In the genomic region with DNA sequence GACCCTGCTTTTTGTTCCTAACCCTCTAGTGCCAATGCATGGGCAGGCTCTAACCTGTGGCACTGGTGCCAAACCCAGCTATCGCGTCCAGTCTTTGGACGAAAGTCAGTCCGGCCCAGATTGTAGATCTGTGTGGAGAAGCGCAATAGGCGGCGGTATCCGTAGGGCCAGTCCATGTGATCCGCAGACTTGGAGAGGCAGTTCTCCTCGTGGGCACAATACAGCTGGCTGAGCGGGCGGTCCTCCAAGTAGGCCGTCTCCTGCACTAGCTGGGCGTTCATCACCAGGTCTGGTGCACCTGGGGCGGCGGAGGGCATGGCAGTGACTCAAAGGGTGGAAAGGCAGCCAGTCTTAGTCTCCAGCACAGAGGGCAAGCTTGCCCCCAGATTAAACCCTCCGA, we compare ENCODE assay signal across 14 cellular contexts. TPM values are rescaled to one million over a fixed set of nuclear protein-coding genes. Genes with fewer than 3 reads are reported as not detected.
"Had no signal": no experiment of that assay in that cellular context is flagged by ENCODE, and none has a peak within 500 bp of the region (broad histone marks: within the 10 kb centered on the region; RNA-seq: fewer than 3 reads in every experiment).

No MANE protein-coding gene starts in this region.

- H3K27me3 Mint-ChIP-seq: activated naive CD8-positive, alpha-beta T cell; dendritic cell treated with granulocyte-macrophage colony-stimulating factor and Interleukin-4, amounts not matched to agents 40 ng/mL and 50 ng/mL, for 4 days had no signal

- H3K36me3 ChIP-seq: uterus had no signal

- H3K4me1 ChIP-seq: uterus had no signal

- H3K4me3 ChIP-seq: esophagus squamous epithelium, tibial nerve, uterus had no signal

- H3K27ac Mint-ChIP-seq: dendritic cell treated with granulocyte-macrophage colony-stimulating factor and Interleukin-4, amounts not matched to agents 40 ng/mL and 50 ng/mL, for 4 days; nephron progenitor cell had no signal

- H3K27me3 ChIP-seq: esophagus squamous epithelium, tibial nerve, uterus had no signal

- H3K9me3 ChIP-seq: esophagus squamous epithelium, tibial nerve, uterus had no signal

- H3K27ac ChIP-seq: esophagus squamous epithelium, tibial nerve, uterus had no signal

- H3K9me3 Mint-ChIP-seq: dendritic cell treated with granulocyte-macrophage colony-stimulating factor and Interleukin-4, amounts not matched to agents 40 ng/mL and 50 ng/mL, for 4 days; nephron progenitor cell had no signal

- DNase-seq: activated CD4-positive, alpha-beta T cell treated with anti-CD3 and anti-CD28 coated beads, Interleukin-2, amount 50 U/mL, for 1 hour; effector CD8-positive, alpha-beta T cell; esophagus squamous epithelium; left colon; mammary epithelial cell; midbrain; nephron progenitor cell; stimulated activated naive CD8-positive, alpha-beta T cell treated with anti-CD3 and anti-CD28 coated beads, Interleukin-15, Interleukin-2, amounts not matched to agents 100 U/mL and 50 U/mL, for 24 hours; T-helper 9 cell; uterus had no signal

- H3K4me3 Mint-ChIP-seq: activated naive CD8-positive, alpha-beta T cell; dendritic cell treated with granulocyte-macrophage colony-stimulating factor and Interleukin-4, amounts not matched to agents 40 ng/mL and 50 ng/mL, for 4 days; nephron progenitor cell had no signal

RNA-seq across cellular contexts. Expression of gene LOXL4, which starts 14.5 kb away (rescaled TPM):
- total RNA-seq: activated CD8-positive, alpha-beta memory T cell treated with anti-CD3 and anti-CD28 coated beads for 36 hours had no signal
- polyA plus RNA-seq: mammary epithelial cell had no signal
